14 cellular contexts compared by ENCODE assay signal in genomic region chr19:1362385-1363257, GRCh38. TPM values are rescaled to one million over a fixed set of nuclear protein-coding genes. Genes with fewer than 3 reads are reported as not detected.
DNase-seq lines count a peak whose midpoint lies in the region; ATAC-seq, FAIRE-seq and TF ChIP-seq lines count a peak whose summit lies in the region.
"Had no signal": no experiment of that assay in that cellular context is flagged by ENCODE, and none has a peak within 500 bp of the region (broad histone marks: within the 10 kb centered on the region; RNA-seq: fewer than 3 reads in every experiment).

No MANE protein-coding gene starts in this region.

- peaks cover 19 to 30% (median 29%) of the 10 kb centered on the region in 3 donors for H3K4me1 Mint-ChIP-seq in CD8-positive, alpha-beta memory T cell
- H3K4me1 Mint-ChIP-seq in activated B cell treated with CpG ODN at 0.5 μM for 24 hours = peaks cover 36% of the 10 kb centered on the region
- H3K4me1 Mint-ChIP-seq in naive B cell = peaks cover 22 to 30% (median 24%) of the 10 kb centered on the region in 3 donors

- FAIRE-seq in frontal cortex (lab: Jason Lieb, UNC) = no peak
- FAIRE-seq: G401.6, H54 had no signal

- POLR2A ChIA-PET in CD8-positive, alpha-beta memory T cell (lab: Charles Lee) = no interaction called here
- POLR2A ChIA-PET in activated B cell treated with CpG ODN at 0.5 μM for 24 hours (lab: Charles Lee) = interaction anchor here (0.6 to 1.0 kb wide), 2 partner anchors 17 to 93 kb away, joined by 3 to 5 read pairs; partner anchors contain the start of gene CIRBP

- H3K4me1 ChIP-seq in ACC112 (ENCODE audit: control insufficient read depth, insufficient read depth, low read length, unreplicated experiment) = peaks cover 25% of the 10 kb centered on the region
- H3K4me1 ChIP-seq in CD8-positive, alpha-beta memory T cell (ENCODE audit: insufficient read depth, low read length) = peaks cover 13% of the 10 kb centered on the region
- peaks cover 7% of the 10 kb centered on the region for H3K4me1 ChIP-seq in effector memory CD4-positive, alpha-beta T cell (ENCODE audit: control insufficient read depth, insufficient read depth, low read length, poor library complexity, severe bottlenecking)

- no peak for DNase-seq in CD8-positive, alpha-beta memory T cell
- no peak for DNase-seq in activated B cell treated with CpG ODN at 0.5 μM for 24 hours
- DNase-seq in naive B cell = no peak
- DNase-seq in frontal cortex (ENCODE audit: low spot score in 2 of 2) = no peak
- DNase-seq in NCI-H2029 (lab: John Stamatoyannopoulos, UW) = no peak
- no peak for DNase-seq in 8988T
- DNase-seq in effector memory CD4-positive, alpha-beta T cell = no peak
- DNase-seq: NCI-H1930, NCI-H774 had no signal

- no peaks in the 10 kb centered on the region for H3K27me3 ChIP-seq in ACC112 (ENCODE audit: insufficient read depth, low read length)
- no peaks in the 10 kb centered on the region for H3K27me3 ChIP-seq in CD8-positive, alpha-beta memory T cell (ENCODE audit: insufficient read depth, low read length, poor library complexity, severe bottlenecking)
- H3K27me3 ChIP-seq in effector memory CD4-positive, alpha-beta T cell (replicated peaks; ENCODE audit: control insufficient read depth, insufficient read depth, low read length, poor library complexity, severe bottlenecking) = no peaks in the 10 kb centered on the region

- 0 out of 2 replicates have a peak overlapping the region, but pooled peaks have one; percentile 74 for H3K4me3 ChIP-seq in ACC112 (ENCODE audit: low read depth, low read length)
- H3K4me3 ChIP-seq in CD8-positive, alpha-beta memory T cell (ENCODE audit: low read length) = no peak overlapping the region
- no peak overlapping the region for H3K4me3 ChIP-seq in effector memory CD4-positive, alpha-beta T cell (ENCODE audit: insufficient read depth, low read depth, low read length, poor library complexity, severe bottlenecking)

- H3K79me2 ChIP-seq in ACC112 (ENCODE audit: control insufficient read depth, insufficient read depth, low read length, unreplicated experiment) = no peaks in the 10 kb centered on the region

- CTCF ChIA-PET in CD8-positive, alpha-beta memory T cell (lab: Charles Lee) = interaction anchor here (2.0 kb wide), 1 partner anchor 118 kb away, joined by 4 read pairs; no protein-coding TSS in a partner anchor
- CTCF ChIA-PET in activated B cell treated with CpG ODN at 0.5 μM for 24 hours (lab: Charles Lee) = no interaction called here

- peak overlapping the region; percentile 60 to 81 (median 73) for H3K4me3 Mint-ChIP-seq in CD8-positive, alpha-beta memory T cell
- H3K4me3 Mint-ChIP-seq in activated B cell treated with CpG ODN at 0.5 μM for 24 hours = peak overlapping the region; percentile 38
- H3K4me3 Mint-ChIP-seq in naive B cell = peak overlapping the region; percentile 76 to 93 (median 83)
- H3K4me3 Mint-ChIP-seq: neural crest cell had no signal

- H3K27ac ChIP-seq in ACC112 (ENCODE audit: low read depth, low read length) = peak overlapping the region; percentile 62; the same call in 1 of the 2 replicates
- H3K27ac ChIP-seq in CD8-positive, alpha-beta memory T cell (ENCODE audit: low read depth, low read length) = no peak overlapping the region
- no peak overlapping the region for H3K27ac ChIP-seq in effector memory CD4-positive, alpha-beta T cell (ENCODE audit: insufficient read depth, low read length, poor library complexity, severe bottlenecking)

- H3K36me3 Mint-ChIP-seq in CD8-positive, alpha-beta memory T cell = peaks cover 4 to 65% (median 11%) of the 10 kb centered on the region in 3 donors
- peaks cover 62% of the 10 kb centered on the region for H3K36me3 Mint-ChIP-seq in activated B cell treated with CpG ODN at 0.5 μM for 24 hours (ENCODE audit: low read depth)
- peaks cover 11 to 23% of the 10 kb centered on the region in 2 donors for H3K36me3 Mint-ChIP-seq in naive B cell

- no peaks in the 10 kb centered on the region for H3K9me3 ChIP-seq in CD8-positive, alpha-beta memory T cell (ENCODE audit: low read length)
- no peaks in the 10 kb centered on the region for H3K9me3 ChIP-seq in effector memory CD4-positive, alpha-beta T cell (ENCODE audit: control insufficient read depth, low read length)

- ATAC-seq in activated B cell treated with CpG ODN at 0.5 μM for 24 hours (ENCODE audit: low read depth) (no peak), naive B cell (ENCODE audit: low read depth in 2 of 2) (no peak)

- H3K36me3 ChIP-seq in ACC112 (ENCODE audit: insufficient read depth, low read length) = no peaks in the 10 kb centered on the region; the same call in 1 of the 2 replicates
- H3K36me3 ChIP-seq in CD8-positive, alpha-beta memory T cell (ENCODE audit: insufficient read depth, low read length) = peaks cover 6% of the 10 kb centered on the region
- H3K36me3 ChIP-seq in effector memory CD4-positive, alpha-beta T cell (ENCODE audit: control insufficient read depth, insufficient read depth, low read length) = peaks cover 14% of the 10 kb centered on the region

- H3K27me3 Mint-ChIP-seq in CD8-positive, alpha-beta memory T cell = peaks cover 0 to 1% of the 10 kb centered on the region in 2 donors
- H3K27me3 Mint-ChIP-seq in activated B cell treated with CpG ODN at 0.5 μM for 24 hours = no peaks in the 10 kb centered on the region
- H3K27me3 Mint-ChIP-seq in naive B cell = no peaks in the 10 kb centered on the region
- H3K27me3 Mint-ChIP-seq: CD4-positive, alpha-beta memory T cell had no signal

- no peak overlapping the region for H2AFZ ChIP-seq in ACC112 (ENCODE audit: low read length, unreplicated experiment)

- peak overlapping the region in 5 of 8 donors; percentile 29 to 90 (median 75) for H3K27ac Mint-ChIP-seq in CD8-positive, alpha-beta memory T cell
- peak overlapping the region; percentile 41 for H3K27ac Mint-ChIP-seq in activated B cell treated with CpG ODN at 0.5 μM for 24 hours
- peak overlapping the region in 5 of 6 donors; percentile 38 to 89 (median 79) for H3K27ac Mint-ChIP-seq in naive B cell

- TF ChIP-seq CTCF in activated B cell treated with CpG ODN at 0.5 μM for 24 hours (IDR thresholded peaks at IDR 0.05) = no peak

- no peaks in the 10 kb centered on the region for H3K9me3 Mint-ChIP-seq in CD8-positive, alpha-beta memory T cell
- H3K9me3 Mint-ChIP-seq in activated B cell treated with CpG ODN at 0.5 μM for 24 hours = no peaks in the 10 kb centered on the region
- H3K9me3 Mint-ChIP-seq in naive B cell = no peaks in the 10 kb centered on the region
- H3K9me3 Mint-ChIP-seq: CD4-positive, alpha-beta memory T cell; neural crest cell had no signal

- intact Hi-C loops in activated B cell treated with CpG ODN at 0.5 μM for 24 hours (cut with micrococcal nuclease) = no loop called here

RNA-seq across cellular contexts. Expression of gene NDUFS7, which starts 21.1 kb away (rescaled TPM):
- 100 to 1,000 TPM; 102 to 104 TPM for total RNA-seq in CD8-positive, alpha-beta memory T cell
- 207 TPM for polyA plus RNA-seq in CD8-positive, alpha-beta memory T cell
- 82.1 and 84.3 TPM in 2 replicates for total RNA-seq in activated B cell treated with CpG ODN at 0.5 μM for 24 hours
- polyA plus RNA-seq in naive B cell (ENCODE audit: low read depth in 6 of 6) = 100 to 1,000 TPM; 201 to 230 (median 209) TPM
- total RNA-seq in frontal cortex = 27.7 TPM

RNA-seq across cellular contexts. Expression of gene GAMT, which starts 38.7 kb away (rescaled TPM):
- 10 to 100 TPM; 29.0 to 29.5 TPM for total RNA-seq in CD8-positive, alpha-beta memory T cell
- polyA plus RNA-seq in CD8-positive, alpha-beta memory T cell = 20.4 TPM
- total RNA-seq in activated B cell treated with CpG ODN at 0.5 μM for 24 hours (6.9 and 8.8 TPM in 2 replicates), frontal cortex (15.5 TPM)
- 10 to 100 TPM; 14.4 to 24.6 (median 15.7) TPM for polyA plus RNA-seq in naive B cell (ENCODE audit: low read depth in 6 of 6)

RNA-seq across cellular contexts. Expression of gene DAZAP1, which starts 44.8 kb away (rescaled TPM):
- total RNA-seq in CD8-positive, alpha-beta memory T cell = 100 to 1,000 TPM; 253 TPM
- 7.7 TPM for polyA plus RNA-seq in CD8-positive, alpha-beta memory T cell
- total RNA-seq in activated B cell treated with CpG ODN at 0.5 μM for 24 hours (177 and 195 TPM in 2 replicates), frontal cortex (43.6 TPM)
- polyA plus RNA-seq in naive B cell (ENCODE audit: low read depth in 6 of 6) = 1 to 10 TPM; 3.6 to 7.5 (median 6.2) TPM
